10 cellular contexts compared by ENCODE assay signal in genomic region chr6:42292002-42292735, GRCh38.
DNase-seq lines count a peak whose midpoint lies in the region; ATAC-seq, FAIRE-seq and TF ChIP-seq lines count a peak whose summit lies in the region.
"Had no signal": no experiment of that assay in that cellular context is flagged by ENCODE, and none has a peak within 500 bp of the region (broad histone marks: within the 10 kb centered on the region; RNA-seq: fewer than 3 reads in every experiment).

No MANE protein-coding gene starts in this region.

- H3K36me3 Mint-ChIP-seq in activated CD8-positive, alpha-beta T cell treated with anti-CD3 and anti-CD28 coated beads, Interleukin-2, amount 10 ng/mL, durations not matched to agents 7 days and 5 days (ENCODE audit: low read depth): peaks cover 28% of the 10 kb centered on the region

- no peaks in the 10 kb centered on the region for H3K27me3 ChIP-seq in foreskin keratinocyte
- H3K27me3 ChIP-seq in body of pancreas: no peaks in the 10 kb centered on the region

- TF ChIP-seq CTCF in foreskin keratinocyte (conservative IDR thresholded peaks at IDR 0.05) (no peak), body of pancreas (IDR thresholded peaks at IDR 0.05) (no peak)

- intact Hi-C loops in body of pancreas (cut with DNase I): no loop called here

- no peaks in the 10 kb centered on the region for H3K9me3 Mint-ChIP-seq in activated CD8-positive, alpha-beta T cell treated with anti-CD3 and anti-CD28 coated beads, Interleukin-2, amount 10 ng/mL, durations not matched to agents 7 days and 5 days (ENCODE audit: insufficient read depth)

- H3K27ac ChIP-seq in foreskin keratinocyte (peak overlapping the region; percentile 96), body of pancreas (no peak overlapping the region)

- no peak overlapping the region for H3K4me3 ChIP-seq in body of pancreas

- H3K4me3 Mint-ChIP-seq in activated CD8-positive, alpha-beta T cell treated with anti-CD3 and anti-CD28 coated beads, Interleukin-2, amount 10 ng/mL, durations not matched to agents 7 days and 5 days: no peak overlapping the region

- peaks cover 58% of the 10 kb centered on the region for H3K4me1 Mint-ChIP-seq in activated CD8-positive, alpha-beta T cell treated with anti-CD3 and anti-CD28 coated beads, Interleukin-2, amount 10 ng/mL, durations not matched to agents 7 days and 5 days (ENCODE audit: low read depth)

- FAIRE-seq in H54 (lab: Jason Lieb, UNC): peak; percentile 78

- DNase-seq in AG08396 (ENCODE audit: low spot score) (peak; percentile 65), H54 (ENCODE audit: insufficient read length, low spot score) (peak; percentile 57), foreskin keratinocyte (peak; percentile 76 to 91), Kasumi-1 (lab: John Stamatoyannopoulos, UW) (no peak), body of pancreas (no peak), cerebellar nuclear complex (lab: John Stamatoyannopoulos, UW) (no peak)
- DNase-seq in activated CD8-positive, alpha-beta T cell treated with anti-CD3 and anti-CD28 coated beads, Interleukin-2, amount 10 ng/mL, durations not matched to agents 7 days and 5 days: peak; percentile 29
- no peak for DNase-seq in effector CD4-positive, alpha-beta T cell
- DNase-seq: erythroblast; stimulated activated CD4-positive, alpha-beta T cell treated with anti-CD3 and anti-CD28 coated beads, Interleukin-4, amount 100 ng/mL, for 4 hours had no signal

- CTCF ChIA-PET in activated CD8-positive, alpha-beta T cell treated with anti-CD3 and anti-CD28 coated beads, Interleukin-2, amount 10 ng/mL, durations not matched to agents 7 days and 5 days (lab: Charles Lee): interaction anchor here (1.0 to 1.4 kb wide), 3 partner anchors 13 to 255 kb away, joined by 3 to 8 read pairs (median 4); no protein-coding TSS in a partner anchor

- ATAC-seq in activated CD8-positive, alpha-beta T cell treated with anti-CD3 and anti-CD28 coated beads, Interleukin-2, amount 10 ng/mL, durations not matched to agents 7 days and 5 days: peak; percentile 41
- ATAC-seq in foreskin keratinocyte: peak; percentile 72
- ATAC-seq in body of pancreas: no peak

- H3K4me1 ChIP-seq in foreskin keratinocyte (peaks cover 23% of the 10 kb centered on the region), body of pancreas (peaks cover 9% of the 10 kb centered on the region)

- TF ChIP-seq POLR2A in H54 (IDR thresholded peaks at IDR 0.05; ENCODE audit: low read depth, low read length) (no peak), body of pancreas (IDR thresholded peaks at IDR 0.05) (no peak)

- H3K27ac Mint-ChIP-seq in activated CD8-positive, alpha-beta T cell treated with anti-CD3 and anti-CD28 coated beads, Interleukin-2, amount 10 ng/mL, durations not matched to agents 7 days and 5 days: peak overlapping the region; percentile 76

- H3K36me3 ChIP-seq in body of pancreas (replicated peaks in 1 of 2; ENCODE audit: insufficient read depth in 1 of 2, low read depth in 2 of 2): no peaks in the 10 kb centered on the region

- WGBS in body of pancreas, 2 donors: 83 to 90% methylated on average over 8 to 9 of the region's 9 CpGs

- no peaks in the 10 kb centered on the region for H3K27me3 Mint-ChIP-seq in activated CD8-positive, alpha-beta T cell treated with anti-CD3 and anti-CD28 coated beads, Interleukin-2, amount 10 ng/mL, durations not matched to agents 7 days and 5 days (ENCODE audit: low read depth)

- POLR2A ChIA-PET in activated CD8-positive, alpha-beta T cell treated with anti-CD3 and anti-CD28 coated beads, Interleukin-2, amount 10 ng/mL, durations not matched to agents 7 days and 5 days (lab: Charles Lee): no interaction called here

- H3K9me3 ChIP-seq in body of pancreas: no peaks in the 10 kb centered on the region

Comparison
In these comparisons a context has a peak if more than half of its experiments do, and no peak if none do; other contexts are left out.
1. DNase-seq: peak in AG08396 (single experiment), H54 (single experiment), activated CD8-positive, alpha-beta T cell treated with anti-CD3 and anti-CD28 coated beads, Interleukin-2, amount 10 ng/mL, durations not matched to agents 7 days and 5 days (single experiment) and foreskin keratinocyte (2 of 2); none in Kasumi-1 (0 of 2), effector CD4-positive, alpha-beta T cell (single experiment), body of pancreas (0 of 4) and cerebellar nuclear complex (0 of 2).